Comparison of ENCODE assay signal across 13 cellular contexts in genomic region chr1:228838717-228839500, GRCh38.
A peak's percentile ranks its signal among the peaks of the same experiment; 100 is the strongest.
DNase-seq lines count a peak whose midpoint lies in the region; ATAC-seq, FAIRE-seq and TF ChIP-seq lines count a peak whose summit lies in the region.
"Had no signal": no experiment of that assay in that cellular context is flagged by ENCODE, and none has a peak within 500 bp of the region (broad histone marks: within the 10 kb centered on the region; RNA-seq: fewer than 3 reads in every experiment).

No MANE protein-coding gene starts in this region.

- 30% methylated on average over 8 of the region's 8 CpGs for WGBS in HepG2 (ENCODE audit: low lambda C conversion rate)

- peak overlapping the region; percentile 61 for H3K27ac ChIP-seq in HL-60 (replicated peaks)
- H3K27ac ChIP-seq in HepG2 (ENCODE audit: extremely low read length, insufficient read depth, low read length), result peak overlapping the region; percentile 99
- peak overlapping the region; percentile 97 for H3K27ac ChIP-seq in temporal lobe (ENCODE audit: low read depth, low read length)

- no peaks in the 10 kb centered on the region for H3K36me3 ChIP-seq in HepG2 (replicated peaks in 1 of 2; ENCODE audit: control insufficient read depth in 1 of 2, insufficient read depth in 2 of 2, low read length in 2 of 2)

- CTCF ChIA-PET in HepG2 (lab: Yijun Ruan, JAX; ENCODE audit: low intra/inter-chr PET ratio, low total read pairs), result no interaction called here

- FAIRE-seq in HepG2 (lab: Jason Lieb, UNC), result no peak

- DNase-seq in HL-60 (ENCODE audit: low read depth in 1 of 2, low spot score in 1 of 2), result no peak
- peak; percentile 62 for DNase-seq in HepG2 (ENCODE audit: low spot score)
- no peak for DNase-seq in activated T-helper 1 cell treated with anti-CD3 and anti-CD28 coated beads, Interleukin-12 subunit alpha, Interleukin-12 subunit beta, Interleukin-2, Interleukin-4 antibody, amounts not matched to agents 30 ng/mL and 10 ng/mL and 1 ng/mL, durations not matched to agents 14 hours and 24 hours and 36 hours (ENCODE audit: low spot score)
- DNase-seq in iPS-NIHi11 (ENCODE audit: low spot score), result no peak
- DNase-seq in DMS153 (lab: John Stamatoyannopoulos, UW), result no peak
- no peak for DNase-seq in NCI-H2171 (lab: John Stamatoyannopoulos, UW)
- DNase-seq: activated B cell treated with CpG ODN at 0.5 μM for 24 hours, COR-L47, midbrain, NCI-H510A treated with DMSO at 0.1 percent for 48 hours had no signal

- peaks cover 16% of the 10 kb centered on the region for H3K27me3 Mint-ChIP-seq in brain
- peaks cover 18% of the 10 kb centered on the region for H3K27me3 Mint-ChIP-seq in activated T-helper 1 cell treated with anti-CD3 and anti-CD28 coated beads, Interleukin-12 subunit alpha, Interleukin-12 subunit beta, Interleukin-2, Interleukin-4 antibody, amounts not matched to agents 30 ng/mL and 10 ng/mL and 1 ng/mL, durations not matched to agents 14 hours and 24 hours and 36 hours (ENCODE audit: insufficient read depth)

- H3K27ac Mint-ChIP-seq in brain, result peak overlapping the region in 3 of 5 experiments; percentile 64 to 89 (median 67)
- no peak overlapping the region for H3K27ac Mint-ChIP-seq in activated T-helper 1 cell treated with anti-CD3 and anti-CD28 coated beads, Interleukin-12 subunit alpha, Interleukin-12 subunit beta, Interleukin-2, Interleukin-4 antibody, amounts not matched to agents 30 ng/mL and 10 ng/mL and 1 ng/mL, durations not matched to agents 14 hours and 24 hours and 36 hours
- H3K27ac Mint-ChIP-seq: activated B cell treated with CpG ODN at 0.5 μM for 24 hours; activated T-helper 17 cell treated with anti-CD3 and anti-CD28 coated beads, Interleukin-2, amount 50 U/mL, for 72 hours had no signal

- peaks cover 86% of the 10 kb centered on the region for H3K4me1 ChIP-seq in HepG2 (ENCODE audit: insufficient read depth, low read length)

- no peak for TF ChIP-seq POLR2A in HepG2 (IDR thresholded peaks at IDR 0.05; ENCODE audit: insufficient read depth in 1 of 2, low read depth in 2 of 2, low read length in 2 of 2)

- POLR2A ChIA-PET in HepG2 (lab: Yijun Ruan, JAX), result interaction anchor here (0.5 to 6.0 kb wide), 27 partner anchors 10 to 435 kb away, joined by 3 to 124 read pairs (median 5); partner anchors contain the start of gene RHOU

- no TSS peak for BruUV-seq in HepG2 (replicated peaks; lab: Mats Ljungman, UMichigan)

- H3K27me3 ChIP-seq in HL-60 (ENCODE audit: insufficient read depth, poor library complexity, severe bottlenecking), result no peaks in the 10 kb centered on the region
- H3K27me3 ChIP-seq in HepG2 (ENCODE audit: control insufficient read depth in 1 of 2, insufficient read depth in 2 of 2, low read length in 2 of 2), result no peaks in the 10 kb centered on the region; a peak in 1 of 5 replicates

- intact Hi-C loops in HepG2 (cut with micrococcal nuclease; ENCODE audit: unreplicated experiment), result loop anchor here (1.0 to 10.0 kb wide), 5 partner anchors 22 to 296 kb away; no protein-coding TSS in a partner anchor
- intact Hi-C loops in activated T-helper 1 cell treated with anti-CD3 and anti-CD28 coated beads, Interleukin-12 subunit alpha, Interleukin-12 subunit beta, Interleukin-2, Interleukin-4 antibody, amounts not matched to agents 30 ng/mL and 10 ng/mL and 1 ng/mL, durations not matched to agents 14 hours and 24 hours and 36 hours (cut with micrococcal nuclease), result no loop called here

- H3K4me2 ChIP-seq in HepG2 (ENCODE audit: low read depth, low read length), result peak overlapping the region; percentile 91

- H3K9me3 ChIP-seq in HepG2 (ENCODE audit: low read length), result no peaks in the 10 kb centered on the region

- H3K9ac ChIP-seq in HepG2 (ENCODE audit: insufficient read depth, low read depth, low read length), result peak overlapping the region; percentile 88

- H3K79me2 ChIP-seq in HepG2 (ENCODE audit: insufficient read depth, low read length), result no peaks in the 10 kb centered on the region

- TF ChIP-seq RAD21 in HepG2 (CRISPR knock-in tag; IDR thresholded peaks at IDR 0.05), result no peak

- TF ChIP-seq EP300 in HepG2 (IDR thresholded peaks at IDR 0.05; ENCODE audit: low read depth in 2 of 2, low read length in 2 of 2) (peak in 1 of 2 experiments; percentile 41; a peak in 1 of 4 replicates), HepG2 (CRISPR knock-in tag; IDR thresholded peaks at IDR 0.05; ENCODE audit: borderline replicate concordance) (peak; percentile 18; the same call in 1 of the 2 replicates)

- in situ Hi-C loops in HepG2 (cut with HindIII; ENCODE audit: extremely low pct_ligation_motif_present, low pct_unique_long_range_greater_than_20kb), result no loop called here

- peaks cover 5 to 17% (median 9%) of the 10 kb centered on the region in 5 experiments for H3K9me3 Mint-ChIP-seq in brain
- H3K9me3 Mint-ChIP-seq in activated T-helper 1 cell treated with anti-CD3 and anti-CD28 coated beads, Interleukin-12 subunit alpha, Interleukin-12 subunit beta, Interleukin-2, Interleukin-4 antibody, amounts not matched to agents 30 ng/mL and 10 ng/mL and 1 ng/mL, durations not matched to agents 14 hours and 24 hours and 36 hours, result peaks cover 9% of the 10 kb centered on the region
- H3K9me3 Mint-ChIP-seq: activated T-helper 17 cell treated with anti-CD3 and anti-CD28 coated beads, Interleukin-2, amount 50 U/mL, for 72 hours had no signal

- H3K4me3 Mint-ChIP-seq in brain, result no peak overlapping the region
- no peak overlapping the region for H3K4me3 Mint-ChIP-seq in activated T-helper 1 cell treated with anti-CD3 and anti-CD28 coated beads, Interleukin-12 subunit alpha, Interleukin-12 subunit beta, Interleukin-2, Interleukin-4 antibody, amounts not matched to agents 30 ng/mL and 10 ng/mL and 1 ng/mL, durations not matched to agents 14 hours and 24 hours and 36 hours
- H3K4me3 Mint-ChIP-seq: activated B cell treated with CpG ODN at 0.5 μM for 24 hours; activated T-helper 17 cell treated with anti-CD3 and anti-CD28 coated beads, Interleukin-2, amount 50 U/mL, for 72 hours had no signal

- peaks cover 3% of the 10 kb centered on the region for H3K36me3 Mint-ChIP-seq in brain
- no peaks in the 10 kb centered on the region for H3K36me3 Mint-ChIP-seq in activated T-helper 1 cell treated with anti-CD3 and anti-CD28 coated beads, Interleukin-12 subunit alpha, Interleukin-12 subunit beta, Interleukin-2, Interleukin-4 antibody, amounts not matched to agents 30 ng/mL and 10 ng/mL and 1 ng/mL, durations not matched to agents 14 hours and 24 hours and 36 hours (ENCODE audit: low read depth)

- peaks cover 54% of the 10 kb centered on the region for H3K4me1 Mint-ChIP-seq in brain
- no peaks in the 10 kb centered on the region for H3K4me1 Mint-ChIP-seq in activated T-helper 1 cell treated with anti-CD3 and anti-CD28 coated beads, Interleukin-12 subunit alpha, Interleukin-12 subunit beta, Interleukin-2, Interleukin-4 antibody, amounts not matched to agents 30 ng/mL and 10 ng/mL and 1 ng/mL, durations not matched to agents 14 hours and 24 hours and 36 hours (ENCODE audit: low read depth)
- H3K4me1 Mint-ChIP-seq: activated B cell treated with CpG ODN at 0.5 μM for 24 hours; activated T-helper 17 cell treated with anti-CD3 and anti-CD28 coated beads, Interleukin-2, amount 50 U/mL, for 72 hours had no signal

- TF ChIP-seq CTCF in HL-60 (IDR thresholded peaks at IDR 0.05; ENCODE audit: insufficient read depth, low read length), result no peak
- TF ChIP-seq CTCF in brain (conservative IDR thresholded peaks at IDR 0.05), result no peak
- TF ChIP-seq CTCF in HepG2 (CRISPR knock-in tag; IDR thresholded peaks at IDR 0.05), result peak; percentile 14; the same call in 1 of the 2 replicates

- no peaks in the 10 kb centered on the region for H4K20me1 ChIP-seq in HepG2 (ENCODE audit: insufficient read depth, low read length)

- ATAC-seq in HepG2, result peak; percentile 1
- ATAC-seq: activated T-helper 17 cell treated with anti-CD3 and anti-CD28 coated beads, Interleukin-2, amount 50 U/mL, for 72 hours had no signal

- no peak overlapping the region for H2AFZ ChIP-seq in HepG2 (ENCODE audit: low read length)

- H3K4me3 ChIP-seq in HL-60 (replicated peaks; ENCODE audit: insufficient read depth, low read length), result no peak overlapping the region
- peak overlapping the region in 2 of 3 experiments; percentile 24 to 69; a peak in 2 of 6 replicates for H3K4me3 ChIP-seq in HepG2 (replicated peaks in 1 of 3; ENCODE audit: insufficient read depth in 1 of 3, low read depth in 2 of 3, low read length in 3 of 3)

TF ChIP-seq in HepG2, 621 proteins besides CTCF, POLR2A, EP300 and RAD21 (continues in another document):
- peak; percentile 56; the same call in 1 of the 2 replicates for TF ChIP-seq FOSL1 (CRISPR knock-in tag; IDR thresholded peaks at IDR 0.05; ENCODE audit: borderline replicate concordance)
- no peak for TF ChIP-seq KDM5A (IDR thresholded peaks at IDR 0.05; ENCODE audit: borderline replicate concordance, low read length)
- TF ChIP-seq ZNF580 (CRISPR knock-in tag; IDR thresholded peaks at IDR 0.05; ENCODE audit: borderline replicate concordance, low read depth), result peak; percentile 49; the same call in 1 of the 2 replicates
- 0 out of 2 replicates have a peak, but pooled peaks have one; percentile 5 for TF ChIP-seq SNAPC2 (CRISPR knock-in tag; IDR thresholded peaks at IDR 0.05)
- peak; percentile 74 for TF ChIP-seq RCOR2 (CRISPR knock-in tag; IDR thresholded peaks at IDR 0.05)
- TF ChIP-seq ZFP82 (CRISPR knock-in tag; IDR thresholded peaks at IDR 0.05; ENCODE audit: borderline replicate concordance), result no peak
- no peak for TF ChIP-seq HOXA9 (CRISPR knock-in tag; IDR thresholded peaks at IDR 0.05; ENCODE audit: borderline replicate concordance)
- no peak for TF ChIP-seq ZNF329 (CRISPR knock-in tag; IDR thresholded peaks at IDR 0.05; ENCODE audit: low read depth)
- TF ChIP-seq AGO2 (optimal IDR thresholded peaks at IDR 0.05; ENCODE audit: low read depth, low read length), result no peak
- no peak for TF ChIP-seq ZNF350 (CRISPR knock-in tag; IDR thresholded peaks at IDR 0.05; ENCODE audit: borderline replicate concordance, low read depth)
- TF ChIP-seq SSRP1 (CRISPR knock-in tag; IDR thresholded peaks at IDR 0.05), result 0 out of 2 replicates have a peak, but pooled peaks have one; percentile 19
- TF ChIP-seq ZNF367 (CRISPR knock-in tag; IDR thresholded peaks at IDR 0.05; ENCODE audit: borderline replicate concordance), result no peak
